ENCODE assay signal across 8 cellular contexts in genomic region chr7:908919-909357, GRCh38. TPM values are rescaled to one million over a fixed set of nuclear protein-coding genes. Genes with fewer than 3 reads are reported as not detected.
A peak's percentile ranks its signal among the peaks of the same experiment; 100 is the strongest.
DNase-seq lines count a peak whose midpoint lies in the region; ATAC-seq, FAIRE-seq and TF ChIP-seq lines count a peak whose summit lies in the region.
"Not testable (repeated sequence)": the region's sequence is repeated elsewhere in the genome, so short reads cannot be mapped to it uniquely, and the experiment has no call there.

No MANE protein-coding gene starts in this region.

- not testable (repeated sequence) for H2BK12ac ChIP-seq in trophoblast cell (ENCODE audit: low read length)

- not testable (repeated sequence) for H3K4ac ChIP-seq in trophoblast cell (ENCODE audit: low read depth, low read length)

- not testable (repeated sequence) for H4K20me1 ChIP-seq in astrocyte (ENCODE audit: insufficient read depth, low read length)

- not testable (repeated sequence) for H3K36me3 ChIP-seq in astrocyte (ENCODE audit: insufficient read depth, low read length); right atrium auricular region; trophoblast cell (ENCODE audit: control insufficient read depth in 1 of 2, insufficient read depth in 2 of 2, low read length in 2 of 2); tibial nerve

- FAIRE-seq in astrocyte (lab: Jason Lieb, UNC), result not testable (repeated sequence)

- not testable (repeated sequence) for H2BK5ac ChIP-seq in trophoblast cell (ENCODE audit: low read depth, low read length, poor library complexity)

- not testable (repeated sequence) for TF ChIP-seq EP300 in tibial nerve (IDR thresholded peaks at IDR 0.05)

- H3K4me3 ChIP-seq in astrocyte (ENCODE audit: insufficient read depth, low read depth, low read length) (peak overlapping the region; percentile 17), right atrium auricular region (peak overlapping the region in 1 of 2 donors; percentile 39), tibial nerve (peak overlapping the region in 2 of 4 donors; percentile 15 to 50)
- not testable (repeated sequence) for H3K4me3 ChIP-seq in trophoblast cell (ENCODE audit: low read depth, low read length)

- H3K79me2 ChIP-seq in astrocyte (ENCODE audit: insufficient read depth, low read length); trophoblast cell (ENCODE audit: control insufficient read depth, insufficient read depth, low read length, poor library complexity): not testable (repeated sequence)

- peak overlapping the region; percentile 71 for H3K4me2 ChIP-seq in astrocyte (ENCODE audit: low read length)
- peak overlapping the region; percentile 55 for H3K4me2 ChIP-seq in trophoblast cell (ENCODE audit: low read length)

- H3K9me3 Mint-ChIP-seq in astrocyte (ENCODE audit: unreplicated experiment), result not testable (repeated sequence)

- H3K4me3 Mint-ChIP-seq in astrocyte (ENCODE audit: unreplicated experiment), result not testable (repeated sequence)

- not testable (repeated sequence) for H3K36me3 Mint-ChIP-seq in astrocyte (ENCODE audit: low read depth, unreplicated experiment)

- H3K23ac ChIP-seq in trophoblast cell (ENCODE audit: low read length), result not testable (repeated sequence)

- peak overlapping the region; percentile 83 for H4K12ac ChIP-seq in trophoblast cell (ENCODE audit: low read depth, low read length)

- not testable (repeated sequence) for H2AK5ac ChIP-seq in trophoblast cell (ENCODE audit: low read length)

- peak overlapping the region; percentile 37 for H2AFZ ChIP-seq in astrocyte (ENCODE audit: low read depth, low read length)
- not testable (repeated sequence) for H2AFZ ChIP-seq in trophoblast cell (ENCODE audit: insufficient read depth, low read length, poor library complexity)

- not testable (repeated sequence) for H3K9ac ChIP-seq in astrocyte (ENCODE audit: low read length); trophoblast cell (ENCODE audit: low read length)

- WGBS in trophoblast cell (ENCODE audit: extremely low coverage, insufficient coverage, insufficient read length), result no CpG with 5 or more reads among the region's 48 CpGs
- WGBS in tibial nerve, 2 donors, result 34 to 78% methylated on average over 13 to 17 of the region's 48 CpGs

- H3K9me3 ChIP-seq in astrocyte (ENCODE audit: insufficient read depth, low read depth, low read length); right atrium auricular region; tibial nerve: not testable (repeated sequence)
- peaks cover 19% of the 10 kb centered on the region for H3K9me3 ChIP-seq in trophoblast cell (ENCODE audit: insufficient read depth, low read depth, low read length)

- DNase-seq in NCI-H1694 treated with DMSO at 0.1 percent for 48 hours (lab: John Stamatoyannopoulos, UW), result peak; percentile 2
- DNase-seq in astrocyte (ENCODE audit: low read depth); right atrium auricular region (ENCODE audit: low spot score); tibial nerve (ENCODE audit: low spot score in 2 of 2): not testable (repeated sequence)
- DNase-seq in trophoblast cell, result peak in 1 of 2 donors; percentile 63

- TF ChIP-seq CTCF in GM12872 (IDR thresholded peaks at IDR 0.05; ENCODE audit: insufficient read depth, low read depth, low read length), result peak; percentile 93
- TF ChIP-seq CTCF in VCaP (conservative IDR thresholded peaks at IDR 0.05), result peak; percentile 83
- TF ChIP-seq CTCF in astrocyte (IDR thresholded peaks at IDR 0.05; ENCODE audit: insufficient read depth, low read depth, low read length), result peak; percentile 25
- peak; percentile 72 to 90 for TF ChIP-seq CTCF in right atrium auricular region (IDR thresholded peaks at IDR 0.05)
- TF ChIP-seq CTCF in tibial nerve (IDR thresholded peaks at IDR 0.05), result peak; percentile 67 to 91 (median 87)

- not testable (repeated sequence) for H3K18ac ChIP-seq in trophoblast cell (ENCODE audit: low read length)

- peaks cover 12% of the 10 kb centered on the region for H3K27me3 Mint-ChIP-seq in astrocyte (ENCODE audit: low read depth, unreplicated experiment)

- peak overlapping the region; percentile 63 for H4K8ac ChIP-seq in trophoblast cell (ENCODE audit: low read depth, low read length)

- not testable (repeated sequence) for H4K91ac ChIP-seq in trophoblast cell (ENCODE audit: low read depth, low read length)

- TF ChIP-seq POLR2A in tibial nerve (IDR thresholded peaks at IDR 0.05), result not testable (repeated sequence)

- not testable (repeated sequence) for H3K4me1 ChIP-seq in astrocyte (ENCODE audit: insufficient read depth, low read length); trophoblast cell (ENCODE audit: control insufficient read depth in 1 of 2, insufficient read depth in 2 of 2, low read length in 2 of 2)
- H3K4me1 ChIP-seq in right atrium auricular region (peaks cover 0 to 15% of the 10 kb centered on the region in 2 donors), tibial nerve (peaks cover 0 to 71% (median 12%) of the 10 kb centered on the region in 4 donors)

- not testable (repeated sequence) for H3K4me1 Mint-ChIP-seq in astrocyte (ENCODE audit: low read depth, unreplicated experiment)

- not testable (repeated sequence) for H3K14ac ChIP-seq in trophoblast cell (ENCODE audit: low read length)

- not testable (repeated sequence) for H3K27ac ChIP-seq in VCaP; astrocyte (ENCODE audit: low read depth, low read length); right atrium auricular region; trophoblast cell (ENCODE audit: low read depth, low read length)
- peak overlapping the region in 2 of 4 donors; percentile 67 to 85 for H3K27ac ChIP-seq in tibial nerve

- H3K27me3 ChIP-seq in astrocyte (ENCODE audit: insufficient read depth, low read length); right atrium auricular region; trophoblast cell (ENCODE audit: insufficient read depth, low read length); tibial nerve: not testable (repeated sequence)

- H3K27ac Mint-ChIP-seq in astrocyte (ENCODE audit: unreplicated experiment), result not testable (repeated sequence)

- H3K79me1 ChIP-seq in trophoblast cell (ENCODE audit: low read length), result not testable (repeated sequence)

- H2BK120ac ChIP-seq in trophoblast cell (ENCODE audit: insufficient read depth, low read length, poor library complexity), result not testable (repeated sequence)

- peak; percentile 82 for ATAC-seq in HG02623 (IDR thresholded peaks at IDR 0.05; ENCODE audit: unreplicated experiment)

RNA-seq across cellular contexts. Expression of gene GET4, which starts 32.6 kb away (rescaled TPM):
- total RNA-seq in astrocyte (32.1 and 43.0 TPM in 2 replicates), right atrium auricular region (10 to 100 TPM; 16.1 to 19.7 TPM), tibial nerve (10 to 100 TPM; 29.8 to 50.2 (median 38.3) TPM)
- 81.6 and 84.3 TPM in 2 replicates for polyA plus RNA-seq in trophoblast cell (2013)

RNA-seq across cellular contexts. Expression of gene ADAP1, which starts 45.5 kb away (rescaled TPM):
- total RNA-seq in astrocyte, result 4.7 and 4.8 TPM in 2 replicates
- total RNA-seq in right atrium auricular region, result 1 to 10 TPM; 4.2 to 7.7 TPM
- 1.0 and 1.4 TPM in 2 replicates for polyA plus RNA-seq in trophoblast cell (2013)
- 10 to 100 TPM; 29.3 to 53.0 (median 39.6) TPM for total RNA-seq in tibial nerve

Comparison
In these comparisons a context has a peak if more than half of its experiments do, and no peak if none do; other contexts are left out.
1. CTCF ChIP-seq: peak in every context shown above with its lines; median percentile 93 in GM12872; 87 in tibial nerve; 83 in VCaP; 81 in right atrium auricular region; 25 in astrocyte.